Comparison of ENCODE assay signal across 1 cellular context in the genomic region with DNA sequence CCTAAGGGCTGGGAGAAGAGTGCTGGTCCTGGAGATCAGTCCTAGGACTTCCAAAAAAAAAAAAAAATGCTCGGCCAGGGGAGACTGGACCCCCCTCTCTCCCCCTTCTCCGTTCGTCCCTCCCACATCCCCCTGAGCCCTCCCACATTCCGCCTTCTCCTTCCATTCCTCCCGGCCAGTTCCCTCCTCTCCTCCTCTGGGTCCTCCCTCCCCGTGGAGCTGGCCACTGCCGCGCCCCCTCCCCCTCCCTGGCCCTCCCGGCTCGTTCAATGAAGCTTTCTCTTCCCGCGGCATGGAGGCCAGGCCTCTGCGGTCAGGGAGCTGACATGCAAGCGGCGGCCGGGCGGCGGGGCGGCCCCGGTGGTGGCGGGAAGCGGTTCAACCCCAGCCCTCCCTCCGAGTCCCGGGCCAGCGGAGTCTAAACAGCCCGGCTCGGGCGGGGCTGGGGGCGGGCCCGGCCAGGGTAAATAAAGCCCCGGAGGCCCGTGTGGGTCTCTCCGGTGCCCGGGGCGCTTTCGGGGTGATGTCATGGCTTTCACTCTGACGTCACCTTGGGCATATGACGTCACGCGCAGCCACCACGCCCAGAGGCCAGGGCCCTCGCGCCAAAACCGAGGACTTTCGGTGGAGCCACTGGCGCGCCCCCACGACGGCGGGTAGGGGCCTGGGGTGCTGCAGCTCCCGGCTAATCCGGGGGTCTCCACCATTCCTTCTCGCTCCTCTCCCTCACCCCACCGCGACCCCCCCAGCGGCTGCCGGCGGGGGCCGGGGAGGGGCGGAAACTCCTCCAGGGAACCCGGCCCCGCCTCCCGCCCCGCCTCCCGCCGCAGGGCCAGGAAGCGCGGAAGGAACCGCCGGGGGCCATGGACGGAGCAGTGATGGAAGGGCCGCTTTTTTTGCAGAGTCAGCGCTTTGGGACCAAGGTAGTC.
A peak's percentile ranks its signal among the peaks of the same experiment; 100 is the strongest.
TF ChIP-seq lines count a peak whose summit lies in the region.

A gene (plus strand): TSS at position 829 of the 929 bp plus-strand sequence. CDS start 35 bp downstream, at position 864.
A gene with protein sequence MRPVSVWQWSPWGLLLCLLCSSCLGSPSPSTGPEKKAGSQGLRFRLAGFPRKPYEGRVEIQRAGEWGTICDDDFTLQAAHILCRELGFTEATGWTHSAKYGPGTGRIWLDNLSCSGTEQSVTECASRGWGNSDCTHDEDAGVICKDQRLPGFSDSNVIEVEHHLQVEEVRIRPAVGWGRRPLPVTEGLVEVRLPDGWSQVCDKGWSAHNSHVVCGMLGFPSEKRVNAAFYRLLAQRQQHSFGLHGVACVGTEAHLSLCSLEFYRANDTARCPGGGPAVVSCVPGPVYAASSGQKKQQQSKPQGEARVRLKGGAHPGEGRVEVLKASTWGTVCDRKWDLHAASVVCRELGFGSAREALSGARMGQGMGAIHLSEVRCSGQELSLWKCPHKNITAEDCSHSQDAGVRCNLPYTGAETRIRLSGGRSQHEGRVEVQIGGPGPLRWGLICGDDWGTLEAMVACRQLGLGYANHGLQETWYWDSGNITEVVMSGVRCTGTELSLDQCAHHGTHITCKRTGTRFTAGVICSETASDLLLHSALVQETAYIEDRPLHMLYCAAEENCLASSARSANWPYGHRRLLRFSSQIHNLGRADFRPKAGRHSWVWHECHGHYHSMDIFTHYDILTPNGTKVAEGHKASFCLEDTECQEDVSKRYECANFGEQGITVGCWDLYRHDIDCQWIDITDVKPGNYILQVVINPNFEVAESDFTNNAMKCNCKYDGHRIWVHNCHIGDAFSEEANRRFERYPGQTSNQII (minus strand): TSS at position 51 of the 929 bp plus-strand sequence. CDS start 1,308 bp downstream, outside the sequence.

TF ChIP-seq in WTC11, 78 proteins besides CTCF, POLR2A, EP300 and RAD21 (continued from another document):
- TF ChIP-seq FOXK1 (CRISPR knock-in tag; IDR thresholded peaks at IDR 0.05), result peak; percentile 33; the same call in 1 of the 2 replicates
- TF ChIP-seq, protein P1, sequence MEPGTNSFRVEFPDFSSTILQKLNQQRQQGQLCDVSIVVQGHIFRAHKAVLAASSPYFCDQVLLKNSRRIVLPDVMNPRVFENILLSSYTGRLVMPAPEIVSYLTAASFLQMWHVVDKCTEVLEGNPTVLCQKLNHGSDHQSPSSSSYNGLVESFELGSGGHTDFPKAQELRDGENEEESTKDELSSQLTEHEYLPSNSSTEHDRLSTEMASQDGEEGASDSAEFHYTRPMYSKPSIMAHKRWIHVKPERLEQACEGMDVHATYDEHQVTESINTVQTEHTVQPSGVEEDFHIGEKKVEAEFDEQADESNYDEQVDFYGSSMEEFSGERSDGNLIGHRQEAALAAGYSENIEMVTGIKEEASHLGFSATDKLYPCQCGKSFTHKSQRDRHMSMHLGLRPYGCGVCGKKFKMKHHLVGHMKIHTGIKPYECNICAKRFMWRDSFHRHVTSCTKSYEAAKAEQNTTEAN (CRISPR knock-in tag; IDR thresholded peaks at IDR 0.05), result no peak
